Comparison of ENCODE assay signal across 15 cellular contexts in the genomic region with DNA sequence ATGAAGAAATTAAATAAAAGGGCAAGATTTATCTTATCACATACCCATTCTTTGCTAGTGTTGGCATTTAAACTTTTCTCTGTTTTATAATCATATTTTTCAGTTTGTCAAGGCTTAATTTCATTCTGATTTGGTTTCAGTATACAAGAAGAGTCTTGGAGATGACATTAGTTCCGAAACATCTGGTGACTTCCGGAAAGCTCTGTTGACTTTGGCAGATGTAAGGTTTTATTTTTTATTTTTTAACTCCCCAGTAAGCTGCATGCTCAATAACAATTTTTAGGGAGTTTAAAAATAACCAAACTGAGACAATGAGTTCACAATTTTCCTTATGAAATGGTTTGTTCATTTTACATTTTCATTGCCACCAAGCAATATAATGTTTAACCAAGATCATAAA. TPM values are rescaled to one million over a fixed set of nuclear protein-coding genes. Genes with fewer than 3 reads are reported as not detected.
"Had no signal": no experiment of that assay in that cellular context is flagged by ENCODE, and none has a peak within 500 bp of the region (broad histone marks: within the 10 kb centered on the region; RNA-seq: fewer than 3 reads in every experiment).

No MANE protein-coding gene starts in this region.

- H3K4me1 Mint-ChIP-seq: stimulated activated effector memory CD8-positive, alpha-beta T cell treated with anti-CD3 and anti-CD28 coated beads, Interleukin-12 subunit alpha, Interleukin-12 subunit beta, amount 100 ng/mL, for 72 hours had no signal

- H3K9me3 Mint-ChIP-seq: activated CD4-positive, alpha-beta memory T cell treated with anti-CD3 and anti-CD28 coated beads for 36 hours; activated naive CD8-positive, alpha-beta T cell treated with anti-CD3 and anti-CD28 coated beads, Interleukin-2, amount 50 U/mL, for 24 hours; activated T-helper 1 cell treated with anti-CD3 and anti-CD28 coated beads, Interleukin-12 subunit alpha, Interleukin-12 subunit beta, Interleukin-2, Interleukin-4 antibody, amounts not matched to agents 30 ng/mL and 10 ng/mL and 1 ng/mL, durations not matched to agents 14 hours and 24 hours and 36 hours; stimulated activated effector memory CD8-positive, alpha-beta T cell treated with anti-CD3 and anti-CD28 coated beads, Interleukin-12 subunit alpha, Interleukin-12 subunit beta, amount 100 ng/mL, for 72 hours had no signal

- H3K36me3 Mint-ChIP-seq: activated CD4-positive, alpha-beta memory T cell treated with anti-CD3 and anti-CD28 coated beads for 36 hours; stimulated activated effector memory CD8-positive, alpha-beta T cell treated with anti-CD3 and anti-CD28 coated beads, Interleukin-12 subunit alpha, Interleukin-12 subunit beta, amount 100 ng/mL, for 72 hours had no signal

- ATAC-seq: activated naive CD8-positive, alpha-beta T cell treated with anti-CD3 and anti-CD28 coated beads, Interleukin-2, amount 50 U/mL, for 24 hours; left lobe of liver; stimulated activated effector memory CD8-positive, alpha-beta T cell treated with anti-CD3 and anti-CD28 coated beads, Interleukin-12 subunit alpha, Interleukin-12 subunit beta, amount 100 ng/mL, for 72 hours had no signal

- H3K27me3 Mint-ChIP-seq: activated CD4-positive, alpha-beta memory T cell treated with anti-CD3 and anti-CD28 coated beads for 36 hours; activated naive CD8-positive, alpha-beta T cell treated with anti-CD3 and anti-CD28 coated beads, Interleukin-2, amount 50 U/mL, for 24 hours had no signal

- H3K4me3 Mint-ChIP-seq: activated CD4-positive, alpha-beta memory T cell treated with anti-CD3 and anti-CD28 coated beads for 36 hours; activated naive CD8-positive, alpha-beta T cell treated with anti-CD3 and anti-CD28 coated beads, Interleukin-2, amount 50 U/mL, for 24 hours; activated T-helper 1 cell treated with anti-CD3 and anti-CD28 coated beads, Interleukin-12 subunit alpha, Interleukin-12 subunit beta, Interleukin-2, Interleukin-4 antibody, amounts not matched to agents 30 ng/mL and 10 ng/mL and 1 ng/mL, durations not matched to agents 14 hours and 24 hours and 36 hours; neural crest cell; stimulated activated effector memory CD8-positive, alpha-beta T cell treated with anti-CD3 and anti-CD28 coated beads, Interleukin-12 subunit alpha, Interleukin-12 subunit beta, amount 100 ng/mL, for 72 hours had no signal

- FAIRE-seq: astrocyte had no signal

- H3K27ac Mint-ChIP-seq: activated CD4-positive, alpha-beta memory T cell treated with anti-CD3 and anti-CD28 coated beads for 36 hours; activated naive CD8-positive, alpha-beta T cell treated with anti-CD3 and anti-CD28 coated beads, Interleukin-2, amount 50 U/mL, for 24 hours; activated T-helper 1 cell treated with anti-CD3 and anti-CD28 coated beads, Interleukin-12 subunit alpha, Interleukin-12 subunit beta, Interleukin-2, Interleukin-4 antibody, amounts not matched to agents 30 ng/mL and 10 ng/mL and 1 ng/mL, durations not matched to agents 14 hours and 24 hours and 36 hours; stimulated activated effector memory CD8-positive, alpha-beta T cell treated with anti-CD3 and anti-CD28 coated beads, Interleukin-12 subunit alpha, Interleukin-12 subunit beta, amount 100 ng/mL, for 72 hours had no signal

- DNase-seq: activated CD4-positive, alpha-beta memory T cell treated with anti-CD3 and anti-CD28 coated beads for 36 hours; activated CD8-positive, alpha-beta memory T cell treated with anti-CD3 and anti-CD28 coated beads, Interleukin-2, amount 50 U/mL, for 4 hours; activated naive CD4-positive, alpha-beta T cell treated with Interleukin-2 at 50 U/mL for 16 hours; activated naive CD8-positive, alpha-beta T cell treated with anti-CD3 and anti-CD28 coated beads, Interleukin-2, amount 50 U/mL, for 24 hours; caudate nucleus; mesendoderm; retina; substantia nigra; T-helper 9 cell; trophoblast cell had no signal

RNA-seq across cellular contexts. Expression of gene ANXA3, which starts 39.8 kb away (rescaled TPM):
- total RNA-seq: activated CD4-positive, alpha-beta memory T cell treated with anti-CD3 and anti-CD28 coated beads for 36 hours; neural crest cell had no signal
